In the genomic region with DNA sequence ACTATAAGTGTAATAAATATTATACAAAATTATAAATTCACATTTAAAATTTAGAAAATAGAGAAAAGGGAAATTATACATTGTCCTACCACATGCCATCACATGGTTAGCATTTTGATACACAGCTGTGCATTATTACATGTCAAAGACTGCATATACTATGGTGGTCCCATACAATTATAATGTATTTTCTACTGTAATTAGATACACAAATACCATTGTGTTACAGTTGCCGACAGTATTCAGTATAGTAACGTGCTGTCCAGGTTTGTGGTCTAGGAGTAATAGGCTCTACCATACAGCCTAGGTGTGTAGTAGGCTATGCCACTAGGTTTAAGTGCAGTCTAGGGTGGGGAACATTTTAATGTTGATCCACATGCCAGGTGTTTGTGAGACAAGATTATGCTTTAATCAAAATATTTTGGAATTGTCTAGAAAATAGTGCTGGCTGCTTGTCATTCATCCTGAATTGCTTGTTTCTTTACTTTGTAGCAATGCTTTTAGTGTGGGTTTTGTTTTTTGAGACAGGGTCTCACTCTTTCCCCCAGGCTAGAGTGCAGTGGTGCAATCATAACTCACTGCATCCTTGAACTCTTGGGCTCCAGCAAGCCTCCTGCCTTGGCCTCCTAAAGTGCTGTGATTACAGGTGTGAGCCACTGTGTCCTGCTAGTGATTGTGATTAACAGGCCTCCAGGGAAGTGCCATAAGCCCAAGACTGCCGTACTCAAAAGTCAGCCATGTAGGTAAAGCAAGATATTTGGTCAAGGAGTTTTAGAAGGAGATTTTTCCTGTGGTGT, we compare ENCODE assay signal across 16 cellular contexts. TPM values are rescaled to one million over a fixed set of nuclear protein-coding genes. Genes with fewer than 3 reads are reported as not detected.
DNase-seq lines count a peak whose midpoint lies in the region; ATAC-seq and TF ChIP-seq lines count a peak whose summit lies in the region.
"Had no signal": no experiment of that assay in that cellular context is flagged by ENCODE, and none has a peak within 500 bp of the region (broad histone marks: within the 10 kb centered on the region; RNA-seq: fewer than 3 reads in every experiment).

No MANE protein-coding gene starts in this region.

- peaks cover 45% of the 10 kb centered on the region for H3K4me1 Mint-ChIP-seq in activated CD8-positive, alpha-beta memory T cell treated with anti-CD3 and anti-CD28 coated beads, Interleukin-2, amount 10 ng/mL, durations not matched to agents 7 days and 5 days
- peaks cover 47% of the 10 kb centered on the region for H3K4me1 Mint-ChIP-seq in activated CD4-positive, alpha-beta memory T cell treated with anti-CD3 and anti-CD28 coated beads, Interleukin-2, amount 10 ng/mL, durations not matched to agents 7 days and 5 days

- peaks cover 15% of the 10 kb centered on the region for H3K36me3 Mint-ChIP-seq in activated CD8-positive, alpha-beta memory T cell treated with anti-CD3 and anti-CD28 coated beads, Interleukin-2, amount 10 ng/mL, durations not matched to agents 7 days and 5 days
- H3K36me3 Mint-ChIP-seq in activated CD4-positive, alpha-beta memory T cell treated with anti-CD3 and anti-CD28 coated beads, Interleukin-2, amount 10 ng/mL, durations not matched to agents 7 days and 5 days (ENCODE audit: low read depth) = peaks cover 37% of the 10 kb centered on the region

- TF ChIP-seq CTCF in esophagus squamous epithelium (IDR thresholded peaks at IDR 0.05) (no peak), thoracic aorta (IDR thresholded peaks at IDR 0.05) (no peak)

- no peak overlapping the region for H3K4me3 Mint-ChIP-seq in activated CD8-positive, alpha-beta memory T cell treated with anti-CD3 and anti-CD28 coated beads, Interleukin-2, amount 10 ng/mL, durations not matched to agents 7 days and 5 days
- H3K4me3 Mint-ChIP-seq in activated CD4-positive, alpha-beta memory T cell treated with anti-CD3 and anti-CD28 coated beads, Interleukin-2, amount 10 ng/mL, durations not matched to agents 7 days and 5 days = no peak overlapping the region

- POLR2A ChIA-PET in activated CD4-positive, alpha-beta memory T cell treated with anti-CD3 and anti-CD28 coated beads, Interleukin-2, amount 10 ng/mL, durations not matched to agents 7 days and 5 days (lab: Charles Lee) = interaction anchor here (1.5 to 2.6 kb wide), 4 partner anchors 38 to 104 kb away, joined by 4 to 47 read pairs (median 19); a partner anchor contains a TSS

- H3K27me3 ChIP-seq in esophagus squamous epithelium (no peaks in the 10 kb centered on the region), thoracic aorta (replicated peaks; ENCODE audit: insufficient read depth) (no peaks in the 10 kb centered on the region)
- H3K27me3 ChIP-seq: adrenal gland, left lung, upper lobe of left lung had no signal

- whole genome bisulfite sequencing in esophagus squamous epithelium, 2 donors = 85 to 88% methylated on average over 3 of the region's 3 CpGs

- no peaks in the 10 kb centered on the region for H3K9me3 Mint-ChIP-seq in activated CD8-positive, alpha-beta memory T cell treated with anti-CD3 and anti-CD28 coated beads, Interleukin-2, amount 10 ng/mL, durations not matched to agents 7 days and 5 days (ENCODE audit: low read depth)
- H3K9me3 Mint-ChIP-seq in activated CD4-positive, alpha-beta memory T cell treated with anti-CD3 and anti-CD28 coated beads, Interleukin-2, amount 10 ng/mL, durations not matched to agents 7 days and 5 days = no peaks in the 10 kb centered on the region
- H3K9me3 Mint-ChIP-seq: IgD-negative memory B cell had no signal

- H3K4me1 ChIP-seq in esophagus squamous epithelium (peaks cover 42 to 84% (median 46%) of the 10 kb centered on the region in 3 donors), thoracic aorta (ENCODE audit: control insufficient read depth in 1 of 2, low read depth in 2 of 2) (peaks cover 83 to 96% of the 10 kb centered on the region in 2 donors)

- H3K27ac ChIP-seq in esophagus squamous epithelium (peak overlapping the region in 3 of 4 donors; percentile 0 to 83 (median 14)), thoracic aorta (peak overlapping the region; percentile 4 to 34)

- peak overlapping the region; percentile 96 for H3K27ac Mint-ChIP-seq in activated CD8-positive, alpha-beta memory T cell treated with anti-CD3 and anti-CD28 coated beads, Interleukin-2, amount 10 ng/mL, durations not matched to agents 7 days and 5 days
- peak overlapping the region; percentile 95 for H3K27ac Mint-ChIP-seq in activated CD4-positive, alpha-beta memory T cell treated with anti-CD3 and anti-CD28 coated beads, Interleukin-2, amount 10 ng/mL, durations not matched to agents 7 days and 5 days

- no peaks in the 10 kb centered on the region for H3K27me3 Mint-ChIP-seq in activated CD8-positive, alpha-beta memory T cell treated with anti-CD3 and anti-CD28 coated beads, Interleukin-2, amount 10 ng/mL, durations not matched to agents 7 days and 5 days
- H3K27me3 Mint-ChIP-seq in activated CD4-positive, alpha-beta memory T cell treated with anti-CD3 and anti-CD28 coated beads, Interleukin-2, amount 10 ng/mL, durations not matched to agents 7 days and 5 days = no peaks in the 10 kb centered on the region
- H3K27me3 Mint-ChIP-seq: IgD-negative memory B cell had no signal

- intact Hi-C loops in esophagus squamous epithelium (cut with DNase I) = no loop called here

- no peak overlapping the region for H3K4me3 ChIP-seq in esophagus squamous epithelium
- no peak overlapping the region for H3K4me3 ChIP-seq in thoracic aorta
- H3K4me3 ChIP-seq: adrenal gland, left lung, upper lobe of left lung had no signal

- ATAC-seq in activated CD8-positive, alpha-beta memory T cell treated with anti-CD3 and anti-CD28 coated beads, Interleukin-2, amount 10 ng/mL, durations not matched to agents 7 days and 5 days = no peak
- ATAC-seq in thoracic aorta (ENCODE audit: insufficient number of reproducible peaks, low FRiP score, low read depth) (no peak), GM18517 (IDR thresholded peaks at IDR 0.05; ENCODE audit: unreplicated experiment) (no peak)
- ATAC-seq: left lung, Right ventricle myocardium inferior had no signal

- no peak for DNase-seq in activated CD8-positive, alpha-beta memory T cell treated with anti-CD3 and anti-CD28 coated beads, Interleukin-2, amount 10 ng/mL, durations not matched to agents 7 days and 5 days
- DNase-seq in activated CD8-positive, alpha-beta memory T cell treated with anti-CD3 and anti-CD28 coated beads, Interleukin-2, amount 50 U/mL, for 48 hours = no peak
- no peak for DNase-seq in activated CD4-positive, alpha-beta memory T cell treated with anti-CD3 and anti-CD28 coated beads, Interleukin-2, amount 10 ng/mL, durations not matched to agents 7 days and 5 days
- DNase-seq in esophagus squamous epithelium (lab: John Stamatoyannopoulos, UW) = no peak
- DNase-seq in thoracic aorta (ENCODE audit: low spot score) = no peak
- DNase-seq in activated gamma-delta T cell treated with Interleukin-2 at 50 U/mL for 16 hours = no peak
- DNase-seq in NCI-H345 treated with DMSO at 0.1 percent for 48 hours (lab: John Stamatoyannopoulos, UW; ENCODE audit: unreplicated experiment) = no peak
- DNase-seq: ACHN; adrenal gland; left lung; NCI-H1048; NK-92 treated with Interleukin-12 subunit alpha and Interleukin-12 subunit beta, amount 100 ng/mL, for 24 hours; upper lobe of left lung had no signal

- H3K36me3 ChIP-seq in esophagus squamous epithelium (peaks cover 3 to 58% (median 10%) of the 10 kb centered on the region in 3 donors), thoracic aorta (peaks cover 55% of the 10 kb centered on the region)

- TF ChIP-seq POLR2A in esophagus squamous epithelium (IDR thresholded peaks at IDR 0.05) = no peak

- no peaks in the 10 kb centered on the region for H3K9me3 ChIP-seq in esophagus squamous epithelium
- no peaks in the 10 kb centered on the region for H3K9me3 ChIP-seq in thoracic aorta
- H3K9me3 ChIP-seq: adrenal gland, left lung, upper lobe of left lung had no signal

- CTCF ChIA-PET in activated CD8-positive, alpha-beta memory T cell treated with anti-CD3 and anti-CD28 coated beads, Interleukin-2, amount 10 ng/mL, durations not matched to agents 7 days and 5 days (lab: Charles Lee) = interaction anchor here (0.8 to 2.1 kb wide), 3 partner anchors 7 to 104 kb away, joined by 3 to 20 read pairs (median 5); no protein-coding TSS in a partner anchor
- CTCF ChIA-PET in activated CD4-positive, alpha-beta memory T cell treated with anti-CD3 and anti-CD28 coated beads, Interleukin-2, amount 10 ng/mL, durations not matched to agents 7 days and 5 days (lab: Charles Lee) = interaction anchor here (2.3 to 3.7 kb wide), 3 partner anchors 38 to 104 kb away, joined by 18 to 24 read pairs (median 22); a partner anchor contains a TSS

RNA-seq across cellular contexts. Expression of a gene that starts 39.0 kb away (rescaled TPM):
- total RNA-seq in activated CD8-positive, alpha-beta memory T cell treated with anti-CD3 and anti-CD28 coated beads, Interleukin-2, amount 10 ng/mL, durations not matched to agents 7 days and 5 days = 10 to 100 TPM; 55.8 to 78.3 TPM
- 100 to 1,000 TPM; 104 to 109 TPM for total RNA-seq in activated CD4-positive, alpha-beta memory T cell treated with anti-CD3 and anti-CD28 coated beads, Interleukin-2, amount 10 ng/mL, durations not matched to agents 7 days and 5 days
- total RNA-seq in esophagus squamous epithelium (100 to 1,000 TPM; 242 to 616 (median 360) TPM), thoracic aorta (1,000 to 10,000 TPM; 1,342 to 1,977 TPM)
